ENCODE assay signal across 9 cellular contexts in the genomic region with DNA sequence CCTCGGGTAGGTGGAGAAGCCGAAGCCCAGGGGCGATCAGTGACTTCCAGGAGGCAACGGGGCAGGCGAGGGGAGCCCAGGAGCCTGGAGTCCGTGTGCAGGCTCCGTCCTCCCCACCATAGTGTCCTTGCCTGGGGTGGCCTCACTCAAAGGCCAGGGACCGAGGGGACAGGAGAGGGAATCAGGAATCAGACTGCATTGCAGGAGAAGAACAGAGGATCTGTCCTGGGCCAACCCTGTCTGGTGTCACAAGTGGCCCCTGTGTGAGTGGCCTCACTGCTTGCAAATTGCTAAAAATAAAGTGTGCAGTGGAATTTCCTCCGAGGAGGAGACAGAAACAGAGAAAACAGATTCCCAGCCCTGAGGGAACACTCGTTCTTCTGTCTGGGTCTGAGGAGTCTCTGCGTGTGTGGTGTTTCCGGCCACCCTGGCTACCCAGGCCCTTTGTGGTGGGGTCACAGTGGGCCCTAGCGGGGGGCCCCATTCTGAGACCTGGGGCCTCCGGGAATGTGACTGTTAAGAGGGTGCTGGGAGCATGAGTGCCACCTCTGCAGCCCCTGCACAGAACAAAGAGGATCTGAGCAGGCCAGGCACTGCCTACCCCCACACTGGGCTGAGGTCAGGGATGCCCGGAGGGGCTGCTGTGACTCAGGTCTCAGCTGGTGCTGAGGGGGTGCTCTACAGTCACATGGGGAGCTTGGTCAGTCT. TPM values are rescaled to one million over a fixed set of nuclear protein-coding genes. Genes with fewer than 3 reads are reported as not detected.
DNase-seq lines count a peak whose midpoint lies in the region; ATAC-seq and TF ChIP-seq lines count a peak whose summit lies in the region.
"Had no signal": no experiment of that assay in that cellular context is flagged by ENCODE, and none has a peak within 500 bp of the region (broad histone marks: within the 10 kb centered on the region; RNA-seq: fewer than 3 reads in every experiment).

No MANE protein-coding gene starts in this region.

- H3K4me3 ChIP-seq in mucosa of descending colon (no peak overlapping the region), urinary bladder (ENCODE audit: low read depth, low read length) (no peak overlapping the region)

- peak overlapping the region; percentile 11 for H3K27ac ChIP-seq in urinary bladder (ENCODE audit: low read depth)

- WGBS in urinary bladder: 72% methylated on average over 15 of the region's 15 CpGs

- peaks cover 88% of the 10 kb centered on the region for H3K36me3 Mint-ChIP-seq in activated naive CD4-positive, alpha-beta T cell treated with anti-CD3 and anti-CD28 coated beads for 36 hours (ENCODE audit: low read depth)
- peaks cover 12% of the 10 kb centered on the region for H3K36me3 Mint-ChIP-seq in chondrocyte (ENCODE audit: low read depth)

- peak; percentile 10 for ATAC-seq in mucosa of descending colon
- no peak for ATAC-seq in HG03045 (IDR thresholded peaks at IDR 0.05; ENCODE audit: unreplicated experiment)

- CTCF ChIA-PET in activated naive CD4-positive, alpha-beta T cell treated with anti-CD3 and anti-CD28 coated beads for 36 hours (lab: Charles Lee): interaction anchor here (0.6 to 1.0 kb wide), 2 partner anchors 11 to 76 kb away, joined by 3 to 4 read pairs; no protein-coding TSS in a partner anchor

- DNase-seq in activated naive CD4-positive, alpha-beta T cell treated with anti-CD3 and anti-CD28 coated beads for 36 hours: peak; percentile 8
- no peak for DNase-seq in activated naive CD4-positive, alpha-beta T cell treated with anti-CD3 and anti-CD28 coated beads, Interleukin-2, amount 50 U/mL, for 16 hours
- DNase-seq in chondrocyte (ENCODE audit: low spot score) (no peak), mucosa of descending colon (no peak), GOT3 (lab: John Stamatoyannopoulos, UW) (no peak), NCI-H2029 treated with DMSO at 0.1 percent for 48 hours (lab: John Stamatoyannopoulos, UW) (no peak)

- no peaks in the 10 kb centered on the region for H3K9me3 Mint-ChIP-seq in activated naive CD4-positive, alpha-beta T cell treated with anti-CD3 and anti-CD28 coated beads for 36 hours
- H3K9me3 Mint-ChIP-seq in chondrocyte (ENCODE audit: low read depth): peaks cover 5% of the 10 kb centered on the region

- intact Hi-C loops in activated naive CD4-positive, alpha-beta T cell treated with anti-CD3 and anti-CD28 coated beads for 36 hours (cut with micrococcal nuclease): loop anchor here (1.0 kb wide), 1 partner anchor 9 kb away; no protein-coding TSS in a partner anchor
- intact Hi-C loops in mucosa of descending colon (cut with DNase I, micrococcal nuclease): no loop called here

- H3K27ac Mint-ChIP-seq in activated naive CD4-positive, alpha-beta T cell treated with anti-CD3 and anti-CD28 coated beads for 36 hours: peak overlapping the region; percentile 98
- peak overlapping the region; percentile 97 for H3K27ac Mint-ChIP-seq in chondrocyte (ENCODE audit: unreplicated experiment)
- H3K27ac Mint-ChIP-seq: progenitor cell of endocrine pancreas had no signal

- H3K36me3 ChIP-seq in mucosa of descending colon (ENCODE audit: low read depth): no peaks in the 10 kb centered on the region
- no peaks in the 10 kb centered on the region for H3K36me3 ChIP-seq in urinary bladder (ENCODE audit: insufficient read depth)

- TF ChIP-seq CTCF in chondrocyte (IDR thresholded peaks at IDR 0.05): no peak
- no peak for TF ChIP-seq CTCF in mucosa of descending colon (IDR thresholded peaks at IDR 0.05)

- H3K9me3 ChIP-seq in mucosa of descending colon: no peaks in the 10 kb centered on the region

- no peaks in the 10 kb centered on the region for H3K27me3 Mint-ChIP-seq in activated naive CD4-positive, alpha-beta T cell treated with anti-CD3 and anti-CD28 coated beads for 36 hours (ENCODE audit: low read depth)
- H3K27me3 Mint-ChIP-seq in chondrocyte (ENCODE audit: low read depth): no peaks in the 10 kb centered on the region
- H3K27me3 Mint-ChIP-seq: progenitor cell of endocrine pancreas had no signal

- H3K4me1 Mint-ChIP-seq in activated naive CD4-positive, alpha-beta T cell treated with anti-CD3 and anti-CD28 coated beads for 36 hours (ENCODE audit: low read depth): peaks cover 87% of the 10 kb centered on the region
- peaks cover 93% of the 10 kb centered on the region for H3K4me1 Mint-ChIP-seq in chondrocyte (ENCODE audit: low read depth)

- H3K4me1 ChIP-seq in mucosa of descending colon (ENCODE audit: low read depth): no peaks in the 10 kb centered on the region
- no peaks in the 10 kb centered on the region for H3K4me1 ChIP-seq in urinary bladder (ENCODE audit: insufficient read depth)

- peak overlapping the region; percentile 92 for H3K4me3 Mint-ChIP-seq in activated naive CD4-positive, alpha-beta T cell treated with anti-CD3 and anti-CD28 coated beads for 36 hours
- H3K4me3 Mint-ChIP-seq in chondrocyte (ENCODE audit: unreplicated experiment): peak overlapping the region; percentile 52

RNA-seq across cellular contexts. Expression of gene TRAF1, which starts 7.5 kb away (rescaled TPM):
- 10 to 100 TPM; 80.6 to 85.0 TPM for total RNA-seq in activated naive CD4-positive, alpha-beta T cell treated with anti-CD3 and anti-CD28 coated beads for 36 hours
- total RNA-seq in chondrocyte: 10.0 to 11.3 TPM (median 10.8 TPM) in 3 replicates
- total RNA-seq in mucosa of descending colon: 1 to 10 TPM; 2.9 to 5.5 (median 3.8) TPM
- total RNA-seq in urinary bladder: 4.5 TPM
- polyA plus RNA-seq in urinary bladder: 5.3 TPM

RNA-seq across cellular contexts. Expression of gene PHF19, which starts 42.1 kb away (rescaled TPM):
- 100 to 1,000 TPM; 289 to 295 TPM for total RNA-seq in activated naive CD4-positive, alpha-beta T cell treated with anti-CD3 and anti-CD28 coated beads for 36 hours
- total RNA-seq in chondrocyte: 73.5 to 115 TPM (median 77.8 TPM) in 3 replicates
- 10 to 100 TPM in 2 of 3 donors, 1 to 10 TPM in 1; 9.8 to 33.6 (median 26.6) TPM for total RNA-seq in mucosa of descending colon
- 36.6 TPM for total RNA-seq in urinary bladder
- 44.6 TPM for polyA plus RNA-seq in urinary bladder
